8 cellular contexts compared by ENCODE assay signal in genomic region chr11:85854557-85855340, GRCh38. TPM values are rescaled to one million over a fixed set of nuclear protein-coding genes. Genes with fewer than 3 reads are reported as not detected.
DNase-seq lines count a peak whose midpoint lies in the region; ATAC-seq and TF ChIP-seq lines count a peak whose summit lies in the region.

No MANE protein-coding gene starts in this region.

- H3K27me3 ChIP-seq in osteoblast (ENCODE audit: insufficient read depth, low read length) (no peaks in the 10 kb centered on the region), thymus (ENCODE audit: control insufficient read depth, insufficient read depth) (no peaks in the 10 kb centered on the region)

- H3K79me2 ChIP-seq in osteoblast (ENCODE audit: insufficient read depth, low read length), result no peaks in the 10 kb centered on the region

- H3K9me3 ChIP-seq in osteoblast (ENCODE audit: low read depth, low read length) (no peaks in the 10 kb centered on the region), thymus (ENCODE audit: control insufficient read depth) (no peaks in the 10 kb centered on the region)

- peaks cover 2% of the 10 kb centered on the region for H3K27me3 Mint-ChIP-seq in glutamatergic neuron (ENCODE audit: unreplicated experiment)

- H2AFZ ChIP-seq in osteoblast (ENCODE audit: low read length), result peak overlapping the region; percentile 99

- no peaks in the 10 kb centered on the region for H3K36me3 Mint-ChIP-seq in glutamatergic neuron (ENCODE audit: unreplicated experiment)

- H3K4me1 ChIP-seq in osteoblast (ENCODE audit: insufficient read depth, low read length) (peaks cover 5% of the 10 kb centered on the region), thymus (ENCODE audit: control insufficient read depth, insufficient read depth, low read length) (peaks cover 4% of the 10 kb centered on the region)

- H3K4me1 Mint-ChIP-seq in glutamatergic neuron (ENCODE audit: low read depth, unreplicated experiment), result peaks cover 8% of the 10 kb centered on the region

- H3K4me3 ChIP-seq in osteoblast (ENCODE audit: insufficient read depth, low read length) (peak overlapping the region; percentile 92), thymus (ENCODE audit: low read length) (peak overlapping the region; percentile 76)

- peak overlapping the region; percentile 88 for H3K4me3 Mint-ChIP-seq in glutamatergic neuron (ENCODE audit: unreplicated experiment)

- H3K27ac Mint-ChIP-seq in glutamatergic neuron (ENCODE audit: unreplicated experiment), result peak overlapping the region; percentile 78

- peak; percentile 98 for ATAC-seq in HG02571 (IDR thresholded peaks at IDR 0.05; ENCODE audit: unreplicated experiment)

- H3K9me3 Mint-ChIP-seq in glutamatergic neuron (ENCODE audit: unreplicated experiment), result peaks cover 5% of the 10 kb centered on the region

- DNase-seq in GM10266 (ENCODE audit: extremely low spot score) (peak; percentile 93), NAMALWA (ENCODE audit: low spot score) (peak; percentile 95), SK-MEL-5 (ENCODE audit: low read depth, low spot score) (peak; percentile 85), glutamatergic neuron (peak; percentile 96), osteoblast (ENCODE audit: insufficient read length, low spot score, missing footprints) (peak; percentile 99)
- DNase-seq in activated naive CD4-positive, alpha-beta T cell treated with anti-CD3 and anti-CD28 coated beads, Interleukin-2, amount 50 U/mL, for 16 hours, result peak; percentile 88

- H3K27ac ChIP-seq in osteoblast (ENCODE audit: low read depth, low read length) (peak overlapping the region; percentile 71), thymus (ENCODE audit: low read depth) (peak overlapping the region; percentile 92)

- peak overlapping the region; percentile 89 for H3K4me2 ChIP-seq in osteoblast (ENCODE audit: insufficient read depth, low read length)

- WGBS in thymus, result under 1% methylated on average over 62 of the region's 62 CpGs

- H3K36me3 ChIP-seq in osteoblast (ENCODE audit: insufficient read depth, low read length), result no peaks in the 10 kb centered on the region
- H3K36me3 ChIP-seq in thymus (ENCODE audit: control insufficient read depth, insufficient read depth), result no peaks in the 10 kb centered on the region

- TF ChIP-seq CTCF in GM10266 (IDR thresholded peaks at IDR 0.05; ENCODE audit: control insufficient read depth, insufficient read depth, low read depth, missing control alignments) (peak; percentile 87), glutamatergic neuron (IDR thresholded peaks at IDR 0.05; ENCODE audit: partially characterized antibody, unreplicated experiment) (peak; percentile 99), osteoblast (IDR thresholded peaks at IDR 0.05; ENCODE audit: extremely low read depth, low read depth, low read length) (peak; percentile 52)

- no peaks in the 10 kb centered on the region for H4K20me1 ChIP-seq in osteoblast (ENCODE audit: insufficient read depth, low read length)

- in situ Hi-C loops in SK-MEL-5 (cut with HindIII; ENCODE audit: low pct_unique_long_range_greater_than_20kb, low sequenced_read_pairs), result no loop called here

RNA-seq across cellular contexts. Expression of gene CCDC83, which starts 0.4 kb away (rescaled TPM):
- not detected in 2 replicates for total RNA-seq in SK-MEL-5 (2014; rRNA removed; shearing (Covaris generic))
- polyA plus RNA-seq in SK-MEL-5 (2015; cell fraction: cytosol; rRNA removed), result not detected in 2 replicates
- polyA plus RNA-seq in SK-MEL-5 (2015; cell fraction: nucleus; rRNA removed), result not detected in 2 replicates
- total RNA-seq in glutamatergic neuron (ENCODE audit: unreplicated experiment) (not detected), osteoblast (not detected in 2 replicates)
- polyA plus RNA-seq in thymus, result 0.05 TPM

RNA-seq across cellular contexts. Expression of gene SYTL2, which starts 43.8 kb away (rescaled TPM):
- 43.7 and 47.5 TPM in 2 replicates for total RNA-seq in SK-MEL-5 (2014; rRNA removed; shearing (Covaris generic))
- polyA plus RNA-seq in SK-MEL-5 (2015; cell fraction: cytosol; rRNA removed), result 27.0 and 28.9 TPM in 2 replicates
- 158 and 165 TPM in 2 replicates for polyA plus RNA-seq in SK-MEL-5 (2015; cell fraction: nucleus; rRNA removed)
- total RNA-seq in glutamatergic neuron (ENCODE audit: unreplicated experiment) (4.0 TPM), osteoblast (19.4 and 19.9 TPM in 2 replicates)
- 22.2 TPM for polyA plus RNA-seq in thymus

Comparison
In these comparisons a context has a peak if more than half of its experiments do, and no peak if none do; other contexts are left out.
1. Peak in every context shown above with its lines: DNase-seq, ATAC-seq, H3K4me3 ChIP-seq and H3K27ac ChIP-seq.